ENCODE assay signal across 25 cellular contexts in the genomic region with DNA sequence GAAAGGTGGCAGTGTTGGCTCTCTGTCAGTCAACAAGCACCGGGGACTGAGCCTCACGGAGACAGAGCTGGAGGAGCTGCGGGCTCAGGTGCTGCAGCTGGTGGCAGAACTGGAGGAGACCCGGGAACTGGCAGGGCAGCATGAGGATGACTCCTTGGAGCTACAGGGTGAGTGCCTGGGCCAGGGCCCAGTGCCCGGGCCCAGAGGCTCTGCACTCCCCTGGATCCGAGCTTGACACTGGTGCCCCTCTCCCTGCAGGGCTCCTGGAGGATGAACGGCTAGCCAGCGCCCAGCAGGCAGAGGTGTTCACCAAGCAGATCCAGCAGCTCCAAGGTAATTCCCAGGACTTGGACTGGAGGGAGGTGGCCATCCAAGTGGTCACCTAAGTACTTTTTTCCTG. TPM values are rescaled to one million over a fixed set of nuclear protein-coding genes. Genes with fewer than 3 reads are reported as not detected.
DNase-seq lines count a peak whose midpoint lies in the region; ATAC-seq and TF ChIP-seq lines count a peak whose summit lies in the region.
"Had no signal": no experiment of that assay in that cellular context is flagged by ENCODE, and none has a peak within 500 bp of the region (broad histone marks: within the 10 kb centered on the region; RNA-seq: fewer than 3 reads in every experiment).

No MANE protein-coding gene starts in this region.

- H3K4me1 Mint-ChIP-seq in GM23338 (peaks cover 36% of the 10 kb centered on the region), endothelial cell (ENCODE audit: unreplicated experiment) (peaks cover 15% of the 10 kb centered on the region), nephron progenitor cell (peaks cover 29% of the 10 kb centered on the region)

- H3F3A ChIP-seq in GM23338 (replicated peaks; ENCODE audit: low read depth) = 0 out of 2 replicates have a peak, but pooled peaks cover 6% of the 10 kb centered on the region

- intact Hi-C loops in tibial artery (cut with DNase I; ENCODE audit: low total_unique reads) = loop anchor here (5.0 kb wide), 1 partner anchor 33 kb away; no protein-coding TSS in a partner anchor

- no peaks in the 10 kb centered on the region; the same call in 1 of the 2 replicates for H4K20me1 ChIP-seq in GM23338 (replicated peaks; ENCODE audit: insufficient read depth)
- H4K20me1 ChIP-seq: BLaER1 had no signal

- H3K9me3 Mint-ChIP-seq in GM23338 (no peaks in the 10 kb centered on the region), endothelial cell (ENCODE audit: unreplicated experiment) (no peaks in the 10 kb centered on the region), nephron progenitor cell (peaks cover 5% of the 10 kb centered on the region)
- H3K9me3 Mint-ChIP-seq: CD4-positive, alpha-beta memory T cell; HFFc6; IgD-negative memory B cell had no signal

- H3K9me3 ChIP-seq in tibial artery = no peaks in the 10 kb centered on the region
- H3K9me3 ChIP-seq: A549, BLaER1 had no signal

- H3K27ac ChIP-seq in GM23338 (ENCODE audit: low read depth) = peak overlapping the region; percentile 81; the same call in 1 of the 2 replicates
- H3K27ac ChIP-seq in angular gyrus (ENCODE audit: low read depth, low read length) = peak overlapping the region; percentile 34
- H3K27ac ChIP-seq in tibial artery = no peak overlapping the region
- H3K27ac ChIP-seq: 22Rv1, A549, BLaER1, GM23248 had no signal

- H3K36me3 ChIP-seq in GM23338 (ENCODE audit: insufficient read depth) (0 out of 2 replicates have a peak, but pooled peaks cover 9% of the 10 kb centered on the region), tibial artery (no peaks in the 10 kb centered on the region)

- H3K4me3 Mint-ChIP-seq in GM23338 = no peak overlapping the region
- peak overlapping the region; percentile 82 for H3K4me3 Mint-ChIP-seq in endothelial cell (ENCODE audit: unreplicated experiment)
- no peak overlapping the region for H3K4me3 Mint-ChIP-seq in nephron progenitor cell
- H3K4me3 Mint-ChIP-seq: CD14-positive monocyte, HFFc6 had no signal

- DNase-seq in GM23338 (ENCODE audit: low spot score) (no peak), endothelial cell (ENCODE audit: low spot score) (no peak), nephron progenitor cell (no peak), tibial artery (no peak), LoVo (ENCODE audit: low spot score) (no peak), foreskin fibroblast (no peak)
- DNase-seq: AML-193, DND-41, EL, GM23248, HFFc6 had no signal

- H3K27me3 ChIP-seq in GM23338 (ENCODE audit: insufficient read depth) = no peaks in the 10 kb centered on the region
- no peaks in the 10 kb centered on the region for H3K27me3 ChIP-seq in tibial artery
- H3K27me3 ChIP-seq: BLaER1 had no signal

- H3K4me2 ChIP-seq in GM23338 = no peak overlapping the region
- H3K4me2 ChIP-seq: A549, BLaER1 had no signal

- no peaks in the 10 kb centered on the region for H3K79me2 ChIP-seq in GM23338 (replicated peaks; ENCODE audit: insufficient read depth)

- no peak overlapping the region for H2AFZ ChIP-seq in GM23338
- H2AFZ ChIP-seq: GM23248 had no signal

- ATAC-seq in GM23338 = no peak
- ATAC-seq in HG03159 (IDR thresholded peaks at IDR 0.05; ENCODE audit: unreplicated experiment) = no peak
- ATAC-seq: A549, HCT116, HepG2 had no signal

- H3K36me3 Mint-ChIP-seq in GM23338 (ENCODE audit: low read depth) (peaks cover 34% of the 10 kb centered on the region), endothelial cell (ENCODE audit: low read depth, unreplicated experiment) (peaks cover 19% of the 10 kb centered on the region), nephron progenitor cell (ENCODE audit: low read depth) (peaks cover 45% of the 10 kb centered on the region)

- H3K9me2 ChIP-seq in GM23338 (ENCODE audit: insufficient read depth) = no peaks in the 10 kb centered on the region

- H3K27me3 Mint-ChIP-seq in GM23338 (ENCODE audit: insufficient read depth, low read depth, poor library complexity) (peaks cover 13% of the 10 kb centered on the region), endothelial cell (ENCODE audit: unreplicated experiment) (peaks cover 4% of the 10 kb centered on the region), nephron progenitor cell (ENCODE audit: low read depth, poor library complexity) (peaks cover 6% of the 10 kb centered on the region)
- H3K27me3 Mint-ChIP-seq: CD4-positive, alpha-beta memory T cell had no signal

- H3K4me1 ChIP-seq in GM23338 (ENCODE audit: insufficient read depth) (peaks cover 26% of the 10 kb centered on the region), tibial artery (peaks cover 0 to 23% (median 18%) of the 10 kb centered on the region in 4 donors)

- no peak overlapping the region for H3K27ac Mint-ChIP-seq in GM23338
- H3K27ac Mint-ChIP-seq in endothelial cell (ENCODE audit: unreplicated experiment) = no peak overlapping the region
- H3K27ac Mint-ChIP-seq in nephron progenitor cell = peak overlapping the region; percentile 34
- H3K27ac Mint-ChIP-seq: HFFc6 had no signal

- TF ChIP-seq CTCF in GM23338 (conservative IDR thresholded peaks at IDR 0.05; ENCODE audit: low read depth in 2 of 2) (no peak), endothelial cell (IDR thresholded peaks at IDR 0.05; ENCODE audit: unreplicated experiment) (no peak), nephron progenitor cell (IDR thresholded peaks at IDR 0.05) (no peak), tibial artery (IDR thresholded peaks at IDR 0.05) (no peak), foreskin fibroblast (IDR thresholded peaks at IDR 0.05; ENCODE audit: low read depth, low read length) (no peak)

- H3K4me3 ChIP-seq in GM23338 (no peak overlapping the region), tibial artery (no peak overlapping the region), foreskin fibroblast (ENCODE audit: low read depth in 1 of 2, low read length in 2 of 2) (no peak overlapping the region)
- H3K4me3 ChIP-seq: A549, BLaER1, GM12878, GM23248 had no signal

TF ChIP-seq in GM23338, 12 proteins besides CTCF, POLR2A, EP300 and RAD21 (continues in another document):
- TF ChIP-seq, protein P1, sequence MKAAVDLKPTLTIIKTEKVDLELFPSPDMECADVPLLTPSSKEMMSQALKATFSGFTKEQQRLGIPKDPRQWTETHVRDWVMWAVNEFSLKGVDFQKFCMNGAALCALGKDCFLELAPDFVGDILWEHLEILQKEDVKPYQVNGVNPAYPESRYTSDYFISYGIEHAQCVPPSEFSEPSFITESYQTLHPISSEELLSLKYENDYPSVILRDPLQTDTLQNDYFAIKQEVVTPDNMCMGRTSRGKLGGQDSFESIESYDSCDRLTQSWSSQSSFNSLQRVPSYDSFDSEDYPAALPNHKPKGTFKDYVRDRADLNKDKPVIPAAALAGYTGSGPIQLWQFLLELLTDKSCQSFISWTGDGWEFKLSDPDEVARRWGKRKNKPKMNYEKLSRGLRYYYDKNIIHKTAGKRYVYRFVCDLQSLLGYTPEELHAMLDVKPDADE (IDR thresholded peaks at IDR 0.05) = no peak

RNA-seq across cellular contexts. Expression of a gene that starts 2.7 kb away (rescaled TPM):
- total RNA-seq in GM23338 (2014; rRNA removed; shearing (Covaris generic)) = 39.9 and 55.7 TPM in 2 replicates
- polyA plus RNA-seq in GM23338 (2016; fragmentation: Nextera tagmentation; extraction: Ambion mirVana) = 26.0 and 27.1 TPM in 2 replicates
- 31.5 TPM for total RNA-seq in endothelial cell (ENCODE audit: unreplicated experiment)

RNA-seq across cellular contexts. Expression of a gene that starts 18.8 kb away (rescaled TPM):
- total RNA-seq in GM23338 (2014; rRNA removed; shearing (Covaris generic)) = not detected in 2 replicates
- polyA plus RNA-seq in GM23338 (2016; fragmentation: Nextera tagmentation; extraction: Ambion mirVana) = 0.50 and 0.80 TPM in 2 replicates
- total RNA-seq in endothelial cell (ENCODE audit: unreplicated experiment) = not detected
- total RNA-seq: Calu3; CD4-positive, alpha-beta memory T cell; G401; GM12878; GM23248; H7; HepG2; HFFc6 had no signal
- polyA plus RNA-seq: A549; CD14-positive monocyte; CD4-positive, alpha-beta memory T cell; HepG2; IgD-negative memory B cell had no signal

RNA-seq across cellular contexts. Expression of a gene that starts 35.8 kb away (rescaled TPM):
- 9.4 and 11.8 TPM in 2 replicates for total RNA-seq in GM23338 (2014; rRNA removed; shearing (Covaris generic))
- 0.64 and 0.65 TPM in 2 replicates for polyA plus RNA-seq in GM23338 (2016; fragmentation: Nextera tagmentation; extraction: Ambion mirVana)
- 7.7 TPM for total RNA-seq in endothelial cell (ENCODE audit: unreplicated experiment)
- polyA plus RNA-seq: CD14-positive monocyte; CD4-positive, alpha-beta memory T cell; HepG2; IgD-negative memory B cell had no signal

RNA-seq across cellular contexts. Expression of a gene that starts 55.3 kb away (rescaled TPM):
- total RNA-seq in GM23338 (2014; rRNA removed; shearing (Covaris generic)) = 179 and 180 TPM in 2 replicates
- polyA plus RNA-seq in GM23338 (2016; fragmentation: Nextera tagmentation; extraction: Ambion mirVana) = 113 and 136 TPM in 2 replicates
- total RNA-seq in endothelial cell (ENCODE audit: unreplicated experiment) = 197 TPM

Comparison
In these comparisons a context has a peak if more than half of its experiments do, and no peak if none do; other contexts are left out.
1. H3K27ac ChIP-seq: peak in GM23338 (single experiment) and angular gyrus (single experiment); none in tibial artery (0 of 2).